ENCODE assay signal across 16 cellular contexts in the genomic region with DNA sequence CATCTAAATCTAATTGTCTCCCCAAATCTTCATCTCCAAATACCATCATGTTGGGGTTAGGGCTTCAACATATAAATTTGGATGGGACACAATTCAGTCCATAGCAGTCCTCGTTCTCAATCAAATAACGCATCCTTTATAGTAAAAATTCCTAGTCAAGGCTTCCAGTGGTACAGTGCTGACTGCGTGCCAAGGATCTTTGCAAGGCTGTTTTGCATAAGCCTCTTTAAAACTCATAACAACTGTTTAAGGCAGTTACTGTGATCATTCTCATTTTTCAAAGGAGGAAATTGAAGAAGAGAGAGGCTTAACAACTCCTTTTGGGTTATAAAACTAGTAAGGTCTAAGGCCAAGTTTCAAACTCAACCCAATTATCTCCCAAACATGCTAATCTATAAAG.
"Had no signal": no experiment of that assay in that cellular context is flagged by ENCODE, and none has a peak within 500 bp of the region (broad histone marks: within the 10 kb centered on the region; RNA-seq: fewer than 3 reads in every experiment).

No MANE protein-coding gene starts in this region.

- H3K27me3 ChIP-seq: esophagus squamous epithelium, heart right ventricle, neutrophil, right atrium auricular region had no signal

- H3K4me1 ChIP-seq: right atrium auricular region had no signal

- H3K36me3 ChIP-seq: esophagus squamous epithelium, heart right ventricle, neutrophil, right atrium auricular region had no signal

- H3K4me3 ChIP-seq: esophagus squamous epithelium, heart right ventricle, mucosa of descending colon, right atrium auricular region had no signal

- H3K27ac ChIP-seq: epithelial cell of prostate, esophagus squamous epithelium, heart right ventricle, neutrophil, right atrium auricular region had no signal

- ATAC-seq: effector memory CD8-positive, alpha-beta T cell; heart right ventricle; left lobe of liver; mucosa of descending colon; naive thymus-derived CD8-positive, alpha-beta T cell had no signal

- H3K9me3 ChIP-seq: esophagus squamous epithelium, heart right ventricle, mucosa of descending colon, neutrophil, right atrium auricular region had no signal

- DNase-seq: effector memory CD8-positive, alpha-beta T cell; esophagus squamous epithelium; heart right ventricle; hypothalamus; mammary epithelial cell; mucosa of descending colon; naive thymus-derived CD8-positive, alpha-beta T cell; posterior cingulate gyrus; small intestine; stimulated activated CD4-positive, alpha-beta T cell treated with anti-CD3 and anti-CD28 coated beads, Interleukin-2, amount 100 ng/mL, for 48 hours; stimulated activated naive CD4-positive, alpha-beta T cell treated with Interleukin-2 at 50 U/mL for 16 hours; trophoblast cell had no signal
